In genomic region chr20:48657426-48658197, GRCh38 we compare ENCODE assay signal across 8 cellular contexts.
DNase-seq lines count a peak whose midpoint lies in the region; ATAC-seq and TF ChIP-seq lines count a peak whose summit lies in the region.

No MANE protein-coding gene starts in this region.

- H3K36me3 ChIP-seq in MG63: no peaks in the 10 kb centered on the region; the same call in 1 of the 2 replicates
- no peaks in the 10 kb centered on the region for H3K36me3 ChIP-seq in SK-N-SH (replicated peaks in 1 of 2; ENCODE audit: control insufficient read depth in 1 of 2, insufficient read depth in 2 of 2, low read length in 1 of 2)
- H3K36me3 ChIP-seq in gastroesophageal sphincter: peaks cover 0 to 57% of the 10 kb centered on the region in 2 donors
- no peaks in the 10 kb centered on the region for H3K36me3 ChIP-seq in parathyroid adenoma (ENCODE audit: control insufficient read depth, insufficient read depth, low read length)
- peaks cover 41% of the 10 kb centered on the region for H3K36me3 ChIP-seq in upper lobe of right lung

- H3K36me3 Mint-ChIP-seq in activated naive CD4-positive, alpha-beta T cell treated with anti-CD3 and anti-CD28 coated beads for 36 hours (ENCODE audit: low read depth): peaks cover 5% of the 10 kb centered on the region

- no peak overlapping the region for H3K4me2 ChIP-seq in SK-N-SH
- H3K4me2 ChIP-seq in parathyroid adenoma (ENCODE audit: low read length): no peak overlapping the region

- no peak for TF ChIP-seq POLR2A in gastroesophageal sphincter (IDR thresholded peaks at IDR 0.05)

- peak; percentile 65 for DNase-seq in DMS79 treated with DMSO at 0.1 percent for 48 hours (lab: John Stamatoyannopoulos, UW)
- peak; percentile 50 for DNase-seq in MG63
- peak; percentile 92 for DNase-seq in SK-N-SH
- DNase-seq in activated naive CD4-positive, alpha-beta T cell treated with anti-CD3 and anti-CD28 coated beads for 36 hours: peak; percentile 81
- peak; percentile 71 for DNase-seq in upper lobe of right lung

- H2AFZ ChIP-seq in SK-N-SH (ENCODE audit: low read depth): no peak overlapping the region
- no peak overlapping the region for H2AFZ ChIP-seq in parathyroid adenoma

- H3K27ac ChIP-seq in SK-N-SH (ENCODE audit: low read depth in 2 of 2, low read length in 1 of 2) (no peak overlapping the region), gastroesophageal sphincter (no peak overlapping the region), parathyroid adenoma (no peak overlapping the region), upper lobe of right lung (no peak overlapping the region)

- no peaks in the 10 kb centered on the region for H3F3A ChIP-seq in SK-N-SH (replicated peaks; ENCODE audit: insufficient read depth)

- TF ChIP-seq EP300 in SK-N-SH (IDR thresholded peaks at IDR 0.05; ENCODE audit: borderline replicate concordance in 1 of 2, low read depth in 1 of 2, low read length in 1 of 2): no peak
- no peak for TF ChIP-seq EP300 in gastroesophageal sphincter (IDR thresholded peaks at IDR 0.05)

- H3K9me3 Mint-ChIP-seq in activated naive CD4-positive, alpha-beta T cell treated with anti-CD3 and anti-CD28 coated beads for 36 hours: peaks cover 5% of the 10 kb centered on the region

- H3K27me3 ChIP-seq in MG63: no peaks in the 10 kb centered on the region
- no peaks in the 10 kb centered on the region for H3K27me3 ChIP-seq in SK-N-SH (ENCODE audit: insufficient read depth)
- peaks cover 8% of the 10 kb centered on the region for H3K27me3 ChIP-seq in gastroesophageal sphincter
- H3K27me3 ChIP-seq in parathyroid adenoma (ENCODE audit: control insufficient read depth, insufficient read depth, low read length): no peaks in the 10 kb centered on the region
- H3K27me3 ChIP-seq in upper lobe of right lung: no peaks in the 10 kb centered on the region

- intact Hi-C loops in activated naive CD4-positive, alpha-beta T cell treated with anti-CD3 and anti-CD28 coated beads for 36 hours (cut with micrococcal nuclease): loop anchor here (1.0 to 5.0 kb wide), 3 partner anchors 60 to 248 kb away; partner anchors contain the start of gene PREX1
- intact Hi-C loops in upper lobe of right lung (cut with DNase I): loop anchor here (5.0 kb wide), 1 partner anchor 250 kb away; no protein-coding TSS in a partner anchor

- H3K27ac Mint-ChIP-seq in activated naive CD4-positive, alpha-beta T cell treated with anti-CD3 and anti-CD28 coated beads for 36 hours: peak overlapping the region; percentile 18

- H4K20me1 ChIP-seq in SK-N-SH (ENCODE audit: insufficient read depth): no peaks in the 10 kb centered on the region

- WGBS in SK-N-SH (ENCODE audit: low lambda C conversion rate): 15% methylated on average over 4 of the region's 21 CpGs
- 38% methylated on average over 6 of the region's 21 CpGs; no CpG with 5 or more reads in 1 of the 2 donors for WGBS in gastroesophageal sphincter (ENCODE audit: low coverage in 1 of 2), 2 donors

- ATAC-seq in gastroesophageal sphincter (peak; percentile 71), upper lobe of right lung (peak; percentile 91), GM19463 (IDR thresholded peaks at IDR 0.05; ENCODE audit: unreplicated experiment) (no peak)

- no peaks in the 10 kb centered on the region for H3K4me1 Mint-ChIP-seq in activated naive CD4-positive, alpha-beta T cell treated with anti-CD3 and anti-CD28 coated beads for 36 hours (ENCODE audit: low read depth)

- H3K4me3 Mint-ChIP-seq in activated naive CD4-positive, alpha-beta T cell treated with anti-CD3 and anti-CD28 coated beads for 36 hours: no peak overlapping the region

- H3K27me3 Mint-ChIP-seq in activated naive CD4-positive, alpha-beta T cell treated with anti-CD3 and anti-CD28 coated beads for 36 hours (ENCODE audit: low read depth): no peaks in the 10 kb centered on the region

- no peaks in the 10 kb centered on the region for H3K9me2 ChIP-seq in SK-N-SH

- H3K4me1 ChIP-seq in SK-N-SH (ENCODE audit: control insufficient read depth in 1 of 2, insufficient read depth in 2 of 2, low read depth in 1 of 2, low read length in 1 of 2): no peaks in the 10 kb centered on the region
- peaks cover 0 to 12% (median 0%) of the 10 kb centered on the region in 3 donors for H3K4me1 ChIP-seq in gastroesophageal sphincter
- no peaks in the 10 kb centered on the region for H3K4me1 ChIP-seq in parathyroid adenoma
- no peaks in the 10 kb centered on the region for H3K4me1 ChIP-seq in upper lobe of right lung

- CTCF ChIA-PET in SK-N-SH (lab: Yijun Ruan, JAX): interaction anchor here (0.6 to 8.6 kb wide), 99 partner anchors 10 to 964 kb away, joined by 3 to 245 read pairs (median 6); partner anchors contain the start of genes ARFGEF2 and PREX1
- CTCF ChIA-PET in activated naive CD4-positive, alpha-beta T cell treated with anti-CD3 and anti-CD28 coated beads for 36 hours (lab: Charles Lee): interaction anchor here (0.6 to 5.7 kb wide), 42 partner anchors 9 to 1563 kb away, joined by 3 to 108 read pairs (median 4); partner anchors contain the start of gene ARFGEF2

- H3K79me2 ChIP-seq in SK-N-SH (ENCODE audit: insufficient read depth) (no peaks in the 10 kb centered on the region), parathyroid adenoma (no peaks in the 10 kb centered on the region)

- POLR2A ChIA-PET in SK-N-SH (lab: Yijun Ruan, JAX): interaction anchor here (0.6 to 1.1 kb wide), 2 partner anchors 169 to 242 kb away, joined by 3 read pairs; no protein-coding TSS in a partner anchor

- H3K9ac ChIP-seq in SK-N-SH (no peak overlapping the region), parathyroid adenoma (no peak overlapping the region)

- TF ChIP-seq CTCF in SK-N-SH (IDR thresholded peaks at IDR 0.05) (peak; percentile 94), gastroesophageal sphincter (IDR thresholded peaks at IDR 0.05) (peak in 3 of 4 experiments; percentile 95 to 97 (median 95)), parathyroid adenoma (IDR thresholded peaks at IDR 0.05) (peak; percentile 98), upper lobe of right lung (IDR thresholded peaks at IDR 0.05) (peak; percentile 93)

- H3K9me3 ChIP-seq in MG63 (no peaks in the 10 kb centered on the region), SK-N-SH (no peaks in the 10 kb centered on the region), gastroesophageal sphincter (peaks cover 0 to 12% (median 0%) of the 10 kb centered on the region in 3 donors), parathyroid adenoma (ENCODE audit: control insufficient read depth, low read length) (no peaks in the 10 kb centered on the region), upper lobe of right lung (no peaks in the 10 kb centered on the region)

- H3K4me3 ChIP-seq in MG63: no peak overlapping the region
- no peak overlapping the region; a peak in 1 of 4 replicates for H3K4me3 ChIP-seq in SK-N-SH (ENCODE audit: low read depth in 2 of 2, low read length in 1 of 2)
- no peak overlapping the region for H3K4me3 ChIP-seq in gastroesophageal sphincter
- H3K4me3 ChIP-seq in parathyroid adenoma (ENCODE audit: low read depth, low read length): no peak overlapping the region
- no peak overlapping the region for H3K4me3 ChIP-seq in upper lobe of right lung

- peak; percentile 99 for TF ChIP-seq RAD21 in SK-N-SH (IDR thresholded peaks at IDR 0.05; ENCODE audit: low read length)

TF ChIP-seq in SK-N-SH, 30 proteins besides CTCF, POLR2A, EP300 and RAD21:
- TF ChIP-seq SMC3 (IDR thresholded peaks at IDR 0.05; ENCODE audit: low read depth, low read length): peak; percentile 100
- no peak for TF ChIP-seq JUND (IDR thresholded peaks at IDR 0.05)
- TF ChIP-seq RCOR1 (IDR thresholded peaks at IDR 0.05; ENCODE audit: low read length): 0 out of 2 replicates have a peak, but pooled peaks have one; percentile 42
TF ChIP-seq in SK-N-SH: peak in this region for 2.
